Comparison of ENCODE assay signal across 8 cellular contexts in genomic region chr6:46129301-46129633, GRCh38. TPM values are rescaled to one million over a fixed set of nuclear protein-coding genes. Genes with fewer than 3 reads are reported as not detected.
DNase-seq lines count a peak whose midpoint lies in the region; ATAC-seq and TF ChIP-seq lines count a peak whose summit lies in the region.

No MANE protein-coding gene starts in this region.

- no peak for DNase-seq in Right ventricle myocardium inferior (ENCODE audit: missing footprints)
- no peak for DNase-seq in cardiac septum (ENCODE audit: low spot score)
- DNase-seq in adrenal gland = no peak
- no peak for DNase-seq in lower lobe of right lung
- no peak for DNase-seq in upper lobe of right lung
- DNase-seq in iPS-NIHi7 (ENCODE audit: extremely low spot score) = no peak
- DNase-seq in OCI-M1 (lab: John Stamatoyannopoulos, UW) = no peak

- TF ChIP-seq POLR2A in adrenal gland (IDR thresholded peaks at IDR 0.05) = no peak

- H3K4me3 ChIP-seq in adrenal gland (peak overlapping the region; percentile 33 to 85 (median 67)), lower lobe of right lung (peak overlapping the region; percentile 81), upper lobe of right lung (peak overlapping the region; percentile 82)

- 1 to 6% (median 3%) methylated on average over 9 of the region's 9 CpGs for WGBS in adrenal gland, 4 donors

- H3K36me3 ChIP-seq in adrenal gland (replicated peaks in 1 of 2) (no peaks in the 10 kb centered on the region), lower lobe of right lung (no peaks in the 10 kb centered on the region), upper lobe of right lung (no peaks in the 10 kb centered on the region)

- H3K27ac ChIP-seq in adrenal gland = peak overlapping the region in 2 of 5 donors; percentile 62 to 67
- H3K27ac ChIP-seq in lower lobe of right lung = peak overlapping the region; percentile 91
- peak overlapping the region; percentile 75 for H3K27ac ChIP-seq in upper lobe of right lung

- ATAC-seq in Right ventricle myocardium inferior (peak; percentile 24), HG03280 (IDR thresholded peaks at IDR 0.05; ENCODE audit: unreplicated experiment) (peak; percentile 12), lower lobe of right lung (peak; percentile 23 to 47), upper lobe of right lung (no peak)

- intact Hi-C loops in Right ventricle myocardium inferior (cut with DNase I) = no loop called here
- intact Hi-C loops in cardiac septum (cut with DNase I) = no loop called here
- intact Hi-C loops in adrenal gland (cut with DNase I) = no loop called here
- intact Hi-C loops in lower lobe of right lung (cut with DNase I) = no loop called here
- intact Hi-C loops in upper lobe of right lung (cut with DNase I) = no loop called here

- H3K27me3 ChIP-seq in adrenal gland = no peaks in the 10 kb centered on the region
- no peaks in the 10 kb centered on the region for H3K27me3 ChIP-seq in lower lobe of right lung (ENCODE audit: low read depth)
- H3K27me3 ChIP-seq in upper lobe of right lung = no peaks in the 10 kb centered on the region

- H3K4me1 ChIP-seq in adrenal gland (replicated peaks in 1 of 2) (peaks cover 3 to 11% of the 10 kb centered on the region in 2 donors), lower lobe of right lung (peaks cover 23% of the 10 kb centered on the region), upper lobe of right lung (peaks cover 9% of the 10 kb centered on the region)

- TF ChIP-seq CTCF in adrenal gland (IDR thresholded peaks at IDR 0.05) (no peak), lower lobe of right lung (IDR thresholded peaks at IDR 0.05) (no peak), upper lobe of right lung (IDR thresholded peaks at IDR 0.05) (no peak)

- H3K9me3 ChIP-seq in adrenal gland (replicated peaks in 1 of 3) = no peaks in the 10 kb centered on the region
- H3K9me3 ChIP-seq in lower lobe of right lung = no peaks in the 10 kb centered on the region
- no peaks in the 10 kb centered on the region for H3K9me3 ChIP-seq in upper lobe of right lung

RNA-seq across cellular contexts. Expression of gene ENPP4, which starts 0.5 kb away (rescaled TPM):
- total RNA-seq in Right ventricle myocardium inferior (20.0 TPM), cardiac septum (18.1 TPM), adrenal gland (10 to 100 TPM; 10.8 to 31.0 (median 15.5) TPM), lower lobe of right lung (33.2 TPM), upper lobe of right lung (27.8 TPM)
- polyA plus RNA-seq in adrenal gland = 10 to 100 TPM in 1 of 3 donors, 1 to 10 TPM in 2; 2.3 to 13.9 (median 4.4) TPM

RNA-seq across cellular contexts. Expression of gene ENPP5, which starts 41.5 kb away (rescaled TPM):
- total RNA-seq in Right ventricle myocardium inferior (2.8 TPM), cardiac septum (2.9 TPM), adrenal gland (10 to 100 TPM in 5 of 8 donors, 1 to 10 TPM in 3; 4.4 to 25.7 (median 11.6) TPM), lower lobe of right lung (11.4 TPM), upper lobe of right lung (7.3 TPM)
- 1 to 10 TPM; 2.2 to 9.7 (median 2.8) TPM for polyA plus RNA-seq in adrenal gland
